ENCODE assay signal across 10 cellular contexts in the genomic region with DNA sequence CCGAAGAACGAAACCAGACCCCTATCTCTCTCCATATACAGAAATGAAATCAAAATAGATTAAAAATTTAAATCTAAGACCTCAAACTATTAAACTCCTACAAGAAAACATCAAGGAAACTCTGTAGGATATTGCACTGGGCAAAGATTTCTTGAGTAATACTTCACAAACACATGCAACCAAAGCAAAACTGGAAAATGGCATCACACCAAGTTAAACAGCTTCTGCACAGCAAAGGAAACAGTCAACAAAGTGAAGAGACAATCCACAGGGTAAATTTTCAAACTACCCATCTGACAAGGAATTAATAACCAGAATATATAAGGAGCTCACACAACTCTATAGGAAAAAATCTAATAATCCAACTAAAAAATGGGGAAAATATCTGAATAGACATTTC. TPM values are rescaled to one million over a fixed set of nuclear protein-coding genes. Genes with fewer than 3 reads are reported as not detected.
"Had no signal": no experiment of that assay in that cellular context is flagged by ENCODE, and none has a peak within 500 bp of the region (broad histone marks: within the 10 kb centered on the region; RNA-seq: fewer than 3 reads in every experiment).

No MANE protein-coding gene starts in this region.

- H3K36me3 ChIP-seq: HAP-1 had no signal

- H3K4me3 ChIP-seq: GM23248, HAP-1, K562 had no signal

- H3K27ac ChIP-seq: GM23248 had no signal

- ATAC-seq: HCT116, K562 had no signal

- H3K27ac Mint-ChIP-seq: HFFc6 had no signal

- H3K4me3 Mint-ChIP-seq: HFFc6 had no signal

- DNase-seq: GM23248, GOT3, H7, HFFc6, IMR-90 had no signal

- H3K4me1 ChIP-seq: HAP-1 had no signal

- H3K9ac ChIP-seq: GM23248 had no signal

RNA-seq across cellular contexts. Expression of gene CCK, which starts 29.4 kb away (rescaled TPM):
- total RNA-seq: H4, HFFc6, HT-29, IMR-90, K562 had no signal
